ENCODE assay signal across 1 cellular context in genomic region chr15:70049115-70049514, GRCh38.
TF ChIP-seq lines count a peak whose summit lies in the region.

No MANE protein-coding gene starts in this region.

TF ChIP-seq in GM23338, 12 proteins besides CTCF, POLR2A, EP300 and RAD21:
- TF ChIP-seq STAT1 (IDR thresholded peaks at IDR 0.05; ENCODE audit: unreplicated experiment) (no peak), EZH2 (IDR thresholded peaks at IDR 0.05; ENCODE audit: low read depth, unreplicated experiment) (no peak), REST (IDR thresholded peaks at IDR 0.05; ENCODE audit: unreplicated experiment) (no peak), EZH2phosphoT487 (IDR thresholded peaks at IDR 0.05; ENCODE audit: unreplicated experiment) (no peak), POLR2AphosphoS5 (IDR thresholded peaks at IDR 0.05; ENCODE audit: low read depth) (no peak), ETS1 (IDR thresholded peaks at IDR 0.05) (no peak), NANOG (IDR thresholded peaks at IDR 0.05; ENCODE audit: borderline replicate concordance) (no peak), JUNB (IDR thresholded peaks at IDR 0.05; ENCODE audit: unreplicated experiment) (no peak)
